ENCODE assay signal across 1 cellular context in the genomic region with DNA sequence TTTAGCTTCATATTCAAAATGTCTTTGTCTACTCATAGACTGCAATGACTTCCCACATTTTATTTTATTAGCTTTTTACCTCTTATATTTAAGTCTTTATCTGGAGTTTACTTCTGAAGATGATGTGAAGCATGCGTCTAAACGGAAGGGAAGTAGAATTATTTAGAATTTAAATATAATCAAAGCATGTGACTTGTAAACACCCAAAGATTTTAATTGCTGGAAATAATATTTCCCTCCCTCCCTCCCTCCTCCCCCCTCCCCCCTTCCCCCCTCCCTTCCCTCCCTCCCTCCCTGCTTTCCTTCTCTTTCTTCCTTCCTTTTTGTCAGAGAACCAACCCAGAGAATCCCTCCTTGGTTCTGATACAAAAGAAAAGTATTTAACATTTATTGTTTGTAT.
TF ChIP-seq lines count a peak whose summit lies in the region.

No MANE protein-coding gene starts in this region.

TF ChIP-seq in HepG2, 621 proteins besides CTCF, POLR2A, EP300 and RAD21:
- no peak for TF ChIP-seq ZIK1 (CRISPR knock-in tag; IDR thresholded peaks at IDR 0.05; ENCODE audit: borderline replicate concordance, low read depth)
- TF ChIP-seq HNRNPK (IDR thresholded peaks at IDR 0.05; ENCODE audit: low read depth, low read length, poor library complexity, severe bottlenecking) = peak; percentile 99
- TF ChIP-seq PCBP1 (IDR thresholded peaks at IDR 0.05; ENCODE audit: borderline replicate concordance, low read depth, low read length) = peak; percentile 92
- TF ChIP-seq ETV5 (CRISPR knock-in tag; IDR thresholded peaks at IDR 0.05; ENCODE audit: borderline replicate concordance) = no peak
